In the genomic region with DNA sequence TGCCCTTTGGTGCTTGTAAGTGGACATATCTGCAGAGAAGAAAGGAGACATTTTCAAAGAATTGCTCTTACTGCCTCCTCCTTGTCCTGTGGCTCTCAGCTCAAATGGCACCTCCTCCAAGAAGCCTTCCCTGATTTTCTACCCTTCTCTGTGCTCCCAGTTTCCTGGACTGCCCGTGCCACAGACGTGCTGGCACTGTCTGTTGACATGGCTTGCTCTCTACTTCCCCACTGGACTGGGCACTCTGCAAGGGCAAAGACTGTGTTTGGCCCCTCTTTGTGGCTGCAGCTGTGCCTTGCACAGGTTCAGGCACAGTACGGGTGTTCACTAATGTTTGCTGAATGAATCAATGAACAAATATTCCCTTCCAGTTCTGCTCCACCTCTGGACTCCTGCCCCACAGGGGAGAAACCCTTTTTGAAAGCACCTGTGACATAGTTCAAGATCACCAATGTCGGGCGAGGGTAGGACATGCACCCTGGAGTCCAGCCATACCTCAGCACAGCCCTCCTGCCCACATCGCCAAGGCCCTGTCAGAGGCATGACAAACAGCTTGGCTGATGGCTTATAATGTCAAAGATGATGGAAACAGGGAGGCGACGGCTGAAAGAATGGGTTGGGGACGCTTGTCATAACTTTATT, we compare ENCODE assay signal across 17 cellular contexts. TPM values are rescaled to one million over a fixed set of nuclear protein-coding genes. Genes with fewer than 3 reads are reported as not detected.
A peak's percentile ranks its signal among the peaks of the same experiment; 100 is the strongest.
DNase-seq lines count a peak whose midpoint lies in the region; ATAC-seq, FAIRE-seq and TF ChIP-seq lines count a peak whose summit lies in the region.
"Had no signal": no experiment of that assay in that cellular context is flagged by ENCODE, and none has a peak within 500 bp of the region (broad histone marks: within the 10 kb centered on the region; RNA-seq: fewer than 3 reads in every experiment).

No MANE protein-coding gene starts in this region.

- peaks cover 7% of the 10 kb centered on the region for H3K4me1 Mint-ChIP-seq in Calu3 (ENCODE audit: low read depth, unreplicated experiment)

- H3K27ac ChIP-seq in K562 (ENCODE audit: extremely low read depth, low read depth, low read length) (no peak overlapping the region), HepG2 (ENCODE audit: extremely low read length, insufficient read depth, low read length) (peak overlapping the region; percentile 10), neuronal stem cell (replicated peaks; ENCODE audit: low read length) (no peak overlapping the region)
- H3K27ac ChIP-seq: BLaER1 treated with 17β-estradiol and CSF1 and Interleukin-3, amounts not matched to agents 10 nM and 100 nM had no signal

- TF ChIP-seq EP300 in K562 (IDR thresholded peaks at IDR 0.05; ENCODE audit: low read length) (no peak), HepG2 (IDR thresholded peaks at IDR 0.05; ENCODE audit: low read depth in 2 of 2, low read length in 2 of 2) (peak in 1 of 2 experiments; percentile 62; a peak in 1 of 4 replicates), HepG2 (CRISPR knock-in tag; IDR thresholded peaks at IDR 0.05; ENCODE audit: borderline replicate concordance) (no peak; the same call in 1 of the 2 replicates)

- no peak overlapping the region for H2AK5ac ChIP-seq in neuronal stem cell (ENCODE audit: low read depth, low read length)

- H4K91ac ChIP-seq in neuronal stem cell (ENCODE audit: low read depth, low read length, poor library complexity): no peak overlapping the region

- DNase-seq in Calu3 (peak; percentile 15), K562 (ENCODE audit: extremely low read depth in 1 of 4, low spot score in 3 of 4) (no peak), HepG2 (ENCODE audit: low spot score) (peak; percentile 46), neuronal stem cell (ENCODE audit: low spot score) (no peak), HAP-1 (ENCODE audit: low spot score in 2 of 2) (no peak), LoVo (ENCODE audit: low spot score) (no peak)
- no peak for DNase-seq in stimulated activated naive CD4-positive, alpha-beta T cell (lab: John Stamatoyannopoulos, UW)
- DNase-seq: 8988T; ACHN; CD4-positive, CD25-positive, alpha-beta regulatory T cell; DMS79; GOT3; H9 had no signal

- TF ChIP-seq CTCF in Calu3 (IDR thresholded peaks at IDR 0.05; ENCODE audit: unreplicated experiment) (no peak), K562 (IDR thresholded peaks at IDR 0.05 in 2 of 3, conservative IDR thresholded peaks at IDR 0.05 in 1 of 3; ENCODE audit: insufficient read depth in 2 of 3, low read depth in 1 of 3, low read length in 3 of 3) (no peak), HepG2 (CRISPR knock-in tag; IDR thresholded peaks at IDR 0.05) (peak; percentile 38; the same call in 1 of the 2 replicates)

- intact Hi-C loops in Calu3 (cut with micrococcal nuclease; ENCODE audit: unreplicated experiment): no loop called here
- intact Hi-C loops in K562 (cut with micrococcal nuclease): no loop called here
- intact Hi-C loops in HepG2 (cut with micrococcal nuclease; ENCODE audit: unreplicated experiment): no loop called here

- no peak overlapping the region for H2BK15ac ChIP-seq in neuronal stem cell (ENCODE audit: low read length)

- peak overlapping the region; percentile 39 for H3K14ac ChIP-seq in neuronal stem cell (ENCODE audit: low read length)

- no peaks in the 10 kb centered on the region for H3K79me1 ChIP-seq in neuronal stem cell (ENCODE audit: low read depth, low read length)

- H2BK5ac ChIP-seq in neuronal stem cell (ENCODE audit: low read length): no peak overlapping the region

- in situ Hi-C loops in K562 (cut with MboI) (no loop called here), HepG2 (cut with HindIII; ENCODE audit: extremely low pct_ligation_motif_present, low pct_unique_long_range_greater_than_20kb) (no loop called here), HAP-1 (cut with MboI; ENCODE audit: low sequenced_read_pairs) (no loop called here)

- H3K4me3 Mint-ChIP-seq in Calu3 (ENCODE audit: low read depth, unreplicated experiment): no peak overlapping the region
- H3K4me3 Mint-ChIP-seq: CD4-positive, CD25-positive, alpha-beta regulatory T cell; H9 had no signal

- H3K79me2 ChIP-seq in K562 (ENCODE audit: control insufficient read depth, insufficient read depth, low read length) (no peaks in the 10 kb centered on the region), HepG2 (ENCODE audit: insufficient read depth, low read length) (no peaks in the 10 kb centered on the region)

- ATAC-seq in K562 (no peak), HepG2 (peak; percentile 79), GM21515 (IDR thresholded peaks at IDR 0.05; ENCODE audit: unreplicated experiment) (no peak)
- ATAC-seq: GM12878 had no signal

- no peak for TF ChIP-seq RAD21 in K562 (CRISPR knock-in tag; conservative IDR thresholded peaks at IDR 0.05 in 1 of 2, IDR thresholded peaks at IDR 0.05 in 1 of 2)
- TF ChIP-seq RAD21 in HepG2 (CRISPR knock-in tag; IDR thresholded peaks at IDR 0.05): no peak

- H3K4me2 ChIP-seq in K562 (ENCODE audit: insufficient read depth, low read length) (no peak overlapping the region), HepG2 (ENCODE audit: low read depth, low read length) (peak overlapping the region; percentile 66), neuronal stem cell (ENCODE audit: insufficient read depth, low read length, poor library complexity, severe bottlenecking) (no peak overlapping the region)
- H3K4me2 ChIP-seq: BLaER1 treated with 17β-estradiol and CSF1 and Interleukin-3, amounts not matched to agents 10 nM and 100 nM had no signal

- no peak overlapping the region for H4K8ac ChIP-seq in neuronal stem cell (ENCODE audit: low read depth, low read length)

- H3K9ac ChIP-seq in K562 (ENCODE audit: insufficient read depth in 1 of 2, low read depth in 2 of 2, low read length in 2 of 2) (no peak overlapping the region), HepG2 (ENCODE audit: insufficient read depth, low read depth, low read length) (no peak overlapping the region), neuronal stem cell (ENCODE audit: low read depth, low read length, poor library complexity) (no peak overlapping the region)
- H3K9ac ChIP-seq: BLaER1 treated with 17β-estradiol and CSF1 and Interleukin-3, amounts not matched to agents 10 nM and 100 nM had no signal

- no peaks in the 10 kb centered on the region for H3K9me3 Mint-ChIP-seq in Calu3 (ENCODE audit: low read depth, unreplicated experiment)
- H3K9me3 Mint-ChIP-seq: CD4-positive, CD25-positive, alpha-beta regulatory T cell; H9 had no signal

- no peak overlapping the region for H3K27ac Mint-ChIP-seq in Calu3 (ENCODE audit: unreplicated experiment)
- H3K27ac Mint-ChIP-seq: CD4-positive, CD25-positive, alpha-beta regulatory T cell had no signal

- POLR2A ChIA-PET in K562 (lab: Yijun Ruan, JAX) (no interaction called here), HepG2 (lab: Yijun Ruan, JAX) (interaction anchor here (0.6 kb wide), 1 partner anchor 381 kb away, joined by 3 read pairs; no protein-coding TSS in a partner anchor)

- H4K20me1 ChIP-seq in K562 (replicated peaks; ENCODE audit: control insufficient read depth, insufficient read depth, low read length): no peaks in the 10 kb centered on the region
- H4K20me1 ChIP-seq in HepG2 (ENCODE audit: insufficient read depth, low read length): no peaks in the 10 kb centered on the region
- H4K20me1 ChIP-seq: BLaER1 treated with 17β-estradiol and CSF1 and Interleukin-3, amounts not matched to agents 10 nM and 100 nM had no signal

- WGBS in K562 (ENCODE audit: insufficient coverage, low coverage, missing lambda C conversion rate): 4% methylated on average over 9 of the region's 9 CpGs
- 1% methylated on average over 9 of the region's 9 CpGs for WGBS in HepG2 (ENCODE audit: low lambda C conversion rate)
- WGBS in neuronal stem cell (ENCODE audit: extremely low coverage in 2 of 2, insufficient read length in 2 of 2, insufficient replicate concordance in 1 of 2), 2 donors: no CpG with 5 or more reads among the region's 9 CpGs

- peak overlapping the region; percentile 36 for H3K18ac ChIP-seq in neuronal stem cell (ENCODE audit: low read length)

- H3K36me3 Mint-ChIP-seq in Calu3 (ENCODE audit: insufficient read depth, unreplicated experiment): no peaks in the 10 kb centered on the region
- H3K36me3 Mint-ChIP-seq: CD4-positive, CD25-positive, alpha-beta regulatory T cell had no signal

- H3K27me3 Mint-ChIP-seq in Calu3 (ENCODE audit: unreplicated experiment): peaks cover 86% of the 10 kb centered on the region

- BruUV-seq in Calu3 (replicated peaks; lab: Mats Ljungman, UMichigan) (no TSS peak), K562 (replicated peaks; lab: Mats Ljungman, UMichigan) (no TSS peak), HepG2 (replicated peaks; lab: Mats Ljungman, UMichigan) (no TSS peak)

- H2BK12ac ChIP-seq in neuronal stem cell (ENCODE audit: low read length): no peak overlapping the region

- H3K4me3 ChIP-seq in K562: no peak overlapping the region
- H3K4me3 ChIP-seq in HepG2 (replicated peaks in 1 of 3; ENCODE audit: insufficient read depth in 1 of 3, low read depth in 2 of 3, low read length in 3 of 3): peak overlapping the region in 1 of 3 experiments; percentile 24; a peak in 3 of 6 replicates
- H3K4me3 ChIP-seq in neuronal stem cell (ENCODE audit: low read length in 2 of 2): no peak overlapping the region
- no peak overlapping the region for H3K4me3 ChIP-seq in HAP-1
- H3K4me3 ChIP-seq: BLaER1 treated with 17β-estradiol and CSF1 and Interleukin-3, amounts not matched to agents 10 nM and 100 nM; GM12878 had no signal

- CTCF ChIA-PET in Calu3 (lab: Charles Lee) (interaction anchor here (0.6 to 0.7 kb wide), 2 partner anchors 77 to 1701 kb away, joined by 3 read pairs; no protein-coding TSS in a partner anchor), K562 (lab: Yijun Ruan, JAX; ENCODE audit: low intra/inter-chr PET ratio) (no interaction called here), HepG2 (lab: Yijun Ruan, JAX; ENCODE audit: low intra/inter-chr PET ratio, low total read pairs) (no interaction called here)

- H3K27me3 ChIP-seq in K562 (ENCODE audit: control insufficient read depth in 2 of 2, insufficient read depth in 2 of 2, low read length in 2 of 2): peaks cover 28 to 55% of the 10 kb centered on the region in 2 experiments; a peak in 3 of 5 replicates
- peaks cover 0 to 1% of the 10 kb centered on the region in 2 experiments; a peak in 1 of 5 replicates for H3K27me3 ChIP-seq in HepG2 (ENCODE audit: control insufficient read depth in 1 of 2, insufficient read depth in 2 of 2, low read length in 2 of 2)
- peaks cover 0 to 33% (median 0%) of the 10 kb centered on the region in 3 experiments for H3K27me3 ChIP-seq in neuronal stem cell (ENCODE audit: control insufficient read depth in 3 of 3, insufficient read depth in 3 of 3, low read depth in 1 of 3, low read length in 3 of 3)
- peaks cover 9% of the 10 kb centered on the region for H3K27me3 ChIP-seq in HAP-1 (ENCODE audit: low read depth)
- H3K27me3 ChIP-seq: BLaER1 treated with 17β-estradiol and CSF1 and Interleukin-3, amounts not matched to agents 10 nM and 100 nM had no signal

- H3K4me1 ChIP-seq in K562 (replicated peaks in 1 of 2; ENCODE audit: control insufficient read depth in 2 of 2, insufficient read depth in 2 of 2, low read length in 2 of 2) (no peaks in the 10 kb centered on the region), HepG2 (ENCODE audit: insufficient read depth, low read length) (peaks cover 65% of the 10 kb centered on the region), neuronal stem cell (ENCODE audit: control insufficient read depth in 2 of 2, insufficient read depth in 1 of 2, low read depth in 1 of 2, low read length in 2 of 2) (peaks cover 4 to 9% of the 10 kb centered on the region in 2 donors), HAP-1 (no peaks in the 10 kb centered on the region)

- H3K4ac ChIP-seq in neuronal stem cell (ENCODE audit: low read length): no peak overlapping the region

- FAIRE-seq in K562 (lab: Jason Lieb, UNC): no peak
- no peak for FAIRE-seq in HepG2 (lab: Jason Lieb, UNC)
- FAIRE-seq: GM12878, GM18507 had no signal

- H3K36me3 ChIP-seq in K562 (ENCODE audit: control insufficient read depth, insufficient read depth, low read length) (no peaks in the 10 kb centered on the region), HepG2 (replicated peaks in 1 of 2; ENCODE audit: control insufficient read depth in 1 of 2, insufficient read depth in 2 of 2, low read length in 2 of 2) (no peaks in the 10 kb centered on the region), neuronal stem cell (replicated peaks in 1 of 2; ENCODE audit: control insufficient read depth in 2 of 2, insufficient read depth in 2 of 2, low read length in 2 of 2) (no peaks in the 10 kb centered on the region), HAP-1 (replicated peaks) (no peaks in the 10 kb centered on the region)
- H3K36me3 ChIP-seq: BLaER1 treated with 17β-estradiol and CSF1 and Interleukin-3, amounts not matched to agents 10 nM and 100 nM had no signal

- no peak overlapping the region for H2AFZ ChIP-seq in K562 (ENCODE audit: low read depth, low read length)
- no peak overlapping the region for H2AFZ ChIP-seq in HepG2 (ENCODE audit: low read length)
- no peak overlapping the region for H2AFZ ChIP-seq in neuronal stem cell (ENCODE audit: low read length)

- H3K9me1 ChIP-seq in K562 (ENCODE audit: control insufficient read depth, insufficient read depth, low read length): no peaks in the 10 kb centered on the region

- no peaks in the 10 kb centered on the region for H3K9me3 ChIP-seq in K562 (replicated peaks; ENCODE audit: control insufficient read depth, insufficient read depth, low read depth, low read length)
- no peaks in the 10 kb centered on the region for H3K9me3 ChIP-seq in HepG2 (ENCODE audit: low read length)
- no peaks in the 10 kb centered on the region for H3K9me3 ChIP-seq in neuronal stem cell (replicated peaks in 1 of 2; ENCODE audit: control insufficient read depth in 2 of 2, insufficient read depth in 1 of 2, low read depth in 1 of 2, low read length in 2 of 2)
- no peaks in the 10 kb centered on the region for H3K9me3 ChIP-seq in HAP-1
- H3K9me3 ChIP-seq: BLaER1 treated with 17β-estradiol and CSF1 and Interleukin-3, amounts not matched to agents 10 nM and 100 nM had no signal

- H2BK120ac ChIP-seq in neuronal stem cell (ENCODE audit: low read depth, low read length): no peak overlapping the region

- no peak overlapping the region for H3K23ac ChIP-seq in neuronal stem cell (ENCODE audit: low read depth, low read length, poor library complexity)

- TF ChIP-seq POLR2A in K562 (conservative IDR thresholded peaks at IDR 0.05) (no peak), HepG2 (IDR thresholded peaks at IDR 0.05; ENCODE audit: insufficient read depth in 1 of 2, low read depth in 2 of 2, low read length in 2 of 2) (no peak)

RNA-seq across cellular contexts. Expression of a gene that starts 15.7 kb away (rescaled TPM):
- total RNA-seq in Calu3 (2022): 106 and 113 TPM in 2 replicates
- 16.7 and 18.9 TPM in 2 replicates for total RNA-seq in K562 (2011; cell fraction: chromatin; rRNA removed; ENCODE audit: low replicate concordance)
- 11.3 and 14.2 TPM in 2 replicates for total RNA-seq in K562 (2011; cell fraction: nucleolus; rRNA removed)
- 13.0 and 15.7 TPM in 2 replicates for total RNA-seq in K562 (2011; cell fraction: nucleoplasm; rRNA removed)
- total RNA-seq in K562 (2014; rRNA removed): 32.4 and 35.4 TPM in 2 replicates
- total RNA-seq in K562 (2014; rRNA removed; fragmentation: Illumina TruSeq; extraction: Trizol): 39.5 TPM in 2 replicates
- 39.9 and 47.1 TPM in 2 replicates for total RNA-seq in K562 (2015; rRNA removed; fragmentation: Illumina TruSeq; extraction: Trizol)
- total RNA-seq in K562 (2021): 48.6 and 55.1 TPM in 2 replicates
- 27.6 and 33.9 TPM in 2 replicates for polyA plus RNA-seq in K562 (2011; rRNA removed)
- polyA plus RNA-seq in K562 (2011; cell fraction: cytosol; rRNA removed): 21.9 and 24.6 TPM in 2 replicates
- 16.0 and 18.0 TPM in 2 replicates for polyA plus RNA-seq in K562 (2011; cell fraction: nucleus; rRNA removed)
- polyA plus RNA-seq in K562 (2012): 44.1 and 57.9 TPM in 2 replicates
- polyA plus RNA-seq in K562 (2014; fragmentation: Illumina TruSeq; extraction: Trizol): 44.2 and 51.7 TPM in 2 replicates
- polyA plus RNA-seq in K562 (2014; fragmentation: Nextera tagmentation; extraction: Ambion mirVana): 10 to 100 TPM; 43.6 to 85.6 TPM
- polyA plus RNA-seq in K562 (2014; rRNA removed): 48.0 and 52.1 TPM in 2 replicates
- 36.7 and 41.5 TPM in 2 replicates for polyA minus RNA-seq in K562 (2011; rRNA and poly(A)+ RNA removed)
- 21.9 and 23.6 TPM in 2 replicates for polyA minus RNA-seq in K562 (2011; cell fraction: cytosol; rRNA and poly(A)+ RNA removed)
- polyA minus RNA-seq in K562 (2011; cell fraction: nucleus; rRNA and poly(A)+ RNA removed): 12.4 and 19.3 TPM in 2 replicates
- total RNA-seq in HepG2 (2016; rRNA removed; fragmentation: Illumina TruSeq; extraction: Trizol): 94.6 and 136 TPM in 2 replicates
- total RNA-seq in HepG2 (2016; cell fraction: cytosol; rRNA removed; fragmentation: Illumina TruSeq; extraction: Trizol; ENCODE audit: low read depth): 43.5 and 49.5 TPM in 2 replicates
- total RNA-seq in HepG2 (2016; cell fraction: insoluble cytoplasmic fraction; rRNA removed; fragmentation: Illumina TruSeq; extraction: Trizol): 97.0 and 143 TPM in 2 replicates
- 53.6 and 54.9 TPM in 2 replicates for total RNA-seq in HepG2 (2016; cell fraction: membrane; rRNA removed; fragmentation: Illumina TruSeq; extraction: Trizol)
- total RNA-seq in HepG2 (2016; cell fraction: nucleus; rRNA removed; fragmentation: Illumina TruSeq; extraction: Trizol): 47.8 and 48.8 TPM in 2 replicates
- polyA plus RNA-seq in HepG2 (2011; rRNA removed): 47.0 and 49.3 TPM in 2 replicates
- polyA plus RNA-seq in HepG2 (2011; cell fraction: cytosol; rRNA removed): 37.8 and 38.1 TPM in 2 replicates
- polyA plus RNA-seq in HepG2 (2011; cell fraction: nucleus; rRNA removed): 17.2 and 18.0 TPM in 2 replicates
- polyA plus RNA-seq in HepG2 (2012): 83.2 and 94.2 TPM in 2 replicates
- 53.4 and 54.1 TPM in 2 replicates for polyA plus RNA-seq in HepG2 (2016; cell fraction: cytosol; fragmentation: Illumina TruSeq; extraction: Trizol; ENCODE audit: low read depth)
- polyA plus RNA-seq in HepG2 (2016; cell fraction: insoluble cytoplasmic fraction; fragmentation: Illumina TruSeq; extraction: Trizol; ENCODE audit: low read depth): 156 and 162 TPM in 2 replicates
- polyA plus RNA-seq in HepG2 (2016; cell fraction: membrane; fragmentation: Illumina TruSeq; extraction: Trizol; ENCODE audit: low read depth): 50.8 and 57.2 TPM in 2 replicates
- 68.0 and 75.7 TPM in 2 replicates for polyA plus RNA-seq in HepG2 (2016; cell fraction: nucleus; fragmentation: Illumina TruSeq; extraction: Trizol; ENCODE audit: insufficient read depth, low read depth)
- 33.6 and 37.6 TPM in 2 replicates for polyA minus RNA-seq in HepG2 (2011; rRNA and poly(A)+ RNA removed; ENCODE audit: low replicate concordance)
- 27.5 and 33.1 TPM in 2 replicates for polyA minus RNA-seq in HepG2 (2011; cell fraction: cytosol; rRNA and poly(A)+ RNA removed)
- polyA minus RNA-seq in HepG2 (2011; cell fraction: nucleus; rRNA and poly(A)+ RNA removed): 33.5 and 36.7 TPM in 2 replicates
- 106 TPM for polyA plus RNA-seq in neuronal stem cell (2013, experiment 1 of 2)
- polyA plus RNA-seq in neuronal stem cell (2013, experiment 2 of 2): 108 TPM

Comparison
In these comparisons a context has a peak if more than half of its experiments do, and no peak if none do; other contexts are left out.
1. DNase-seq: peak in Calu3 (single experiment) and HepG2 (single experiment); none in K562 (0 of 4), neuronal stem cell (single experiment), stimulated activated naive CD4-positive, alpha-beta T cell (0 of 6), HAP-1 (0 of 2) and LoVo (single experiment).